1 cellular context compared by ENCODE assay signal in genomic region chr6:154512214-154512613, GRCh38.
TF ChIP-seq lines count a peak whose summit lies in the region.

No MANE protein-coding gene starts in this region.

TF ChIP-seq in H1, 55 proteins besides CTCF, POLR2A, EP300 and RAD21 (continued from another document):
- no peak for TF ChIP-seq ZNF274 (IDR thresholded peaks at IDR 0.05; ENCODE audit: borderline replicate concordance, extremely low read depth, low read length)
- peak; percentile 43 for TF ChIP-seq TAF7 (optimal IDR thresholded peaks at IDR 0.05; ENCODE audit: borderline replicate concordance, low read depth, low read length)
- no peak for TF ChIP-seq CHD1 (IDR thresholded peaks at IDR 0.05; ENCODE audit: low read depth, low read length)
- TF ChIP-seq BACH1 (IDR thresholded peaks at IDR 0.05; ENCODE audit: low read length): no peak
TF ChIP-seq in H1: peak in this region for 1.
